11 cellular contexts compared by ENCODE assay signal in the genomic region with DNA sequence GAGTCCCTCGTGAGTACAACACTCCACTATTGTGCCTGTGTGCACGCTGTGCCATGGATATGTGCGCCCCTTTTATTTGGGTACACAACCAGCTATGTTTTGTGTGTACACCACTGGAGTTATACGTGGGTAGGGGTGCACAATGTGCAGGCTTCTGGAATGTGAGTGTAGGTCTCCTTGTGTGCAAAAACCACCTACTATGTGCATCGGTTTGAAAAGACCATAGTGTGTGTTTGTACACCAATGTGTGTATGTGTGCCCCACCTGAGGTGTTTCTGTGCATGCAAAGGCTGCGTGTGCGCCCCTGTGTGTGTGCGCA.
DNase-seq lines count a peak whose midpoint lies in the region; ATAC-seq and TF ChIP-seq lines count a peak whose summit lies in the region.
"Had no signal": no experiment of that assay in that cellular context is flagged by ENCODE, and none has a peak within 500 bp of the region (broad histone marks: within the 10 kb centered on the region; RNA-seq: fewer than 3 reads in every experiment).

No MANE protein-coding gene starts in this region.

- H3K36me3 Mint-ChIP-seq in stimulated activated memory B cell treated with anti-CD40 and anti-IgM and Interleukin-4, amounts not matched to agents 10 μg/mL and 1 μg/mL and 100 μg/mL, for 72 hours = no peaks in the 10 kb centered on the region
- H3K36me3 Mint-ChIP-seq in activated CD4-positive, alpha-beta T cell treated with anti-CD3 and anti-CD28 coated beads, Interleukin-2, amount 10 ng/mL, durations not matched to agents 7 days and 5 days (ENCODE audit: low read depth) = no peaks in the 10 kb centered on the region

- peak overlapping the region; percentile 79 for H3K27ac ChIP-seq in ACC112 (ENCODE audit: low read depth, low read length)
- peak overlapping the region; percentile 15 to 95 (median 61) for H3K27ac ChIP-seq in adrenal gland
- H3K27ac ChIP-seq in right atrium auricular region = peak overlapping the region; percentile 88 to 93
- no peak overlapping the region for H3K27ac ChIP-seq in parathyroid adenoma

- CTCF ChIA-PET in activated CD4-positive, alpha-beta T cell treated with anti-CD3 and anti-CD28 coated beads, Interleukin-2, amount 10 ng/mL, durations not matched to agents 7 days and 5 days (lab: Charles Lee) = no interaction called here

- H3K9ac ChIP-seq in parathyroid adenoma = no peak overlapping the region

- no peaks in the 10 kb centered on the region for H3K79me2 ChIP-seq in ACC112 (ENCODE audit: control insufficient read depth, insufficient read depth, low read length, unreplicated experiment)
- H3K79me2 ChIP-seq in parathyroid adenoma = no peaks in the 10 kb centered on the region

- H3K4me3 ChIP-seq in ACC112 (ENCODE audit: low read depth, low read length) (peak overlapping the region; percentile 71), adrenal gland (peak overlapping the region in 1 of 4 donors; percentile 45), right atrium auricular region (peak overlapping the region; percentile 22 to 36), parathyroid adenoma (ENCODE audit: low read depth, low read length) (no peak overlapping the region)

- no peak overlapping the region for H3K27ac Mint-ChIP-seq in stimulated activated memory B cell treated with anti-CD40 and anti-IgM and Interleukin-4, amounts not matched to agents 10 μg/mL and 1 μg/mL and 100 μg/mL, for 72 hours
- H3K27ac Mint-ChIP-seq in activated CD4-positive, alpha-beta T cell treated with anti-CD3 and anti-CD28 coated beads, Interleukin-2, amount 10 ng/mL, durations not matched to agents 7 days and 5 days = no peak overlapping the region
- H3K27ac Mint-ChIP-seq: dendritic cell treated with granulocyte-macrophage colony-stimulating factor and Interleukin-4, amounts not matched to agents 40 ng/mL and 50 ng/mL, for 4 days had no signal

- H3K27me3 ChIP-seq in ACC112 (ENCODE audit: insufficient read depth, low read length) (no peaks in the 10 kb centered on the region), adrenal gland (no peaks in the 10 kb centered on the region), right atrium auricular region (no peaks in the 10 kb centered on the region), parathyroid adenoma (ENCODE audit: control insufficient read depth, insufficient read depth, low read length) (no peaks in the 10 kb centered on the region)

- no peak for DNase-seq in adrenal gland
- no peak for DNase-seq in right atrium auricular region (ENCODE audit: low spot score)
- DNase-seq in HuH-7 (ENCODE audit: low spot score) = no peak
- DNase-seq in activated CD4-positive, alpha-beta T cell treated with anti-CD3 and anti-CD28 coated beads, Interleukin-2, amount 10 ng/mL, durations not matched to agents 7 days and 5 days = no peak
- DNase-seq: activated T-cell treated with anti-CD3 and anti-CD28 coated beads, Interleukin-2, amount 50 U/mL, for 1 hour; KG1 had no signal

- no peak for ATAC-seq in stimulated activated memory B cell treated with anti-CD40 and anti-IgM and Interleukin-4, amounts not matched to agents 10 μg/mL and 1 μg/mL and 100 μg/mL, for 72 hours
- no peak for ATAC-seq in HG02870 (IDR thresholded peaks at IDR 0.05; ENCODE audit: unreplicated experiment)

- no peaks in the 10 kb centered on the region for H3K9me3 Mint-ChIP-seq in stimulated activated memory B cell treated with anti-CD40 and anti-IgM and Interleukin-4, amounts not matched to agents 10 μg/mL and 1 μg/mL and 100 μg/mL, for 72 hours
- no peaks in the 10 kb centered on the region for H3K9me3 Mint-ChIP-seq in activated CD4-positive, alpha-beta T cell treated with anti-CD3 and anti-CD28 coated beads, Interleukin-2, amount 10 ng/mL, durations not matched to agents 7 days and 5 days
- H3K9me3 Mint-ChIP-seq: dendritic cell treated with granulocyte-macrophage colony-stimulating factor and Interleukin-4, amounts not matched to agents 40 ng/mL and 50 ng/mL, for 4 days had no signal

- H3K4me2 ChIP-seq in parathyroid adenoma (ENCODE audit: low read length) = peak overlapping the region; percentile 71

- H3K4me1 ChIP-seq in ACC112 (ENCODE audit: control insufficient read depth, insufficient read depth, low read length, unreplicated experiment) (peaks cover 28% of the 10 kb centered on the region), adrenal gland (replicated peaks in 1 of 2) (peaks cover 15 to 29% of the 10 kb centered on the region in 2 donors), right atrium auricular region (peaks cover 0 to 48% of the 10 kb centered on the region in 2 donors), parathyroid adenoma (peaks cover 5% of the 10 kb centered on the region)

- peaks cover 69% of the 10 kb centered on the region for H3K27me3 Mint-ChIP-seq in stimulated activated memory B cell treated with anti-CD40 and anti-IgM and Interleukin-4, amounts not matched to agents 10 μg/mL and 1 μg/mL and 100 μg/mL, for 72 hours
- H3K27me3 Mint-ChIP-seq in activated CD4-positive, alpha-beta T cell treated with anti-CD3 and anti-CD28 coated beads, Interleukin-2, amount 10 ng/mL, durations not matched to agents 7 days and 5 days = peaks cover 21% of the 10 kb centered on the region

- TF ChIP-seq POLR2A in adrenal gland (IDR thresholded peaks at IDR 0.05) = no peak

- peaks cover 5% of the 10 kb centered on the region for H3K4me1 Mint-ChIP-seq in stimulated activated memory B cell treated with anti-CD40 and anti-IgM and Interleukin-4, amounts not matched to agents 10 μg/mL and 1 μg/mL and 100 μg/mL, for 72 hours
- no peaks in the 10 kb centered on the region for H3K4me1 Mint-ChIP-seq in activated CD4-positive, alpha-beta T cell treated with anti-CD3 and anti-CD28 coated beads, Interleukin-2, amount 10 ng/mL, durations not matched to agents 7 days and 5 days

- 52 to 71% (median 60%) methylated on average over 4 to 8 of the region's 8 CpGs for WGBS in adrenal gland, 4 donors

- TF ChIP-seq CTCF in adrenal gland (IDR thresholded peaks at IDR 0.05) (no peak), right atrium auricular region (IDR thresholded peaks at IDR 0.05) (no peak), parathyroid adenoma (IDR thresholded peaks at IDR 0.05) (no peak)

- no peaks in the 10 kb centered on the region for H3K9me3 ChIP-seq in adrenal gland (replicated peaks in 1 of 3)
- no peaks in the 10 kb centered on the region for H3K9me3 ChIP-seq in right atrium auricular region
- no peaks in the 10 kb centered on the region for H3K9me3 ChIP-seq in parathyroid adenoma (ENCODE audit: control insufficient read depth, low read length)

- H3K36me3 ChIP-seq in ACC112 (ENCODE audit: insufficient read depth, low read length) (no peaks in the 10 kb centered on the region), adrenal gland (replicated peaks in 1 of 2) (no peaks in the 10 kb centered on the region), right atrium auricular region (no peaks in the 10 kb centered on the region), parathyroid adenoma (ENCODE audit: control insufficient read depth, insufficient read depth, low read length) (no peaks in the 10 kb centered on the region)

- POLR2A ChIA-PET in activated CD4-positive, alpha-beta T cell treated with anti-CD3 and anti-CD28 coated beads, Interleukin-2, amount 10 ng/mL, durations not matched to agents 7 days and 5 days (lab: Charles Lee) = no interaction called here

- intact Hi-C loops in adrenal gland (cut with DNase I) = no loop called here

- H2AFZ ChIP-seq in ACC112 (ENCODE audit: low read length, unreplicated experiment) (peak overlapping the region; percentile 52), parathyroid adenoma (no peak overlapping the region)

- H3K4me3 Mint-ChIP-seq in stimulated activated memory B cell treated with anti-CD40 and anti-IgM and Interleukin-4, amounts not matched to agents 10 μg/mL and 1 μg/mL and 100 μg/mL, for 72 hours = no peak overlapping the region
- no peak overlapping the region for H3K4me3 Mint-ChIP-seq in activated CD4-positive, alpha-beta T cell treated with anti-CD3 and anti-CD28 coated beads, Interleukin-2, amount 10 ng/mL, durations not matched to agents 7 days and 5 days
